In the genomic region with DNA sequence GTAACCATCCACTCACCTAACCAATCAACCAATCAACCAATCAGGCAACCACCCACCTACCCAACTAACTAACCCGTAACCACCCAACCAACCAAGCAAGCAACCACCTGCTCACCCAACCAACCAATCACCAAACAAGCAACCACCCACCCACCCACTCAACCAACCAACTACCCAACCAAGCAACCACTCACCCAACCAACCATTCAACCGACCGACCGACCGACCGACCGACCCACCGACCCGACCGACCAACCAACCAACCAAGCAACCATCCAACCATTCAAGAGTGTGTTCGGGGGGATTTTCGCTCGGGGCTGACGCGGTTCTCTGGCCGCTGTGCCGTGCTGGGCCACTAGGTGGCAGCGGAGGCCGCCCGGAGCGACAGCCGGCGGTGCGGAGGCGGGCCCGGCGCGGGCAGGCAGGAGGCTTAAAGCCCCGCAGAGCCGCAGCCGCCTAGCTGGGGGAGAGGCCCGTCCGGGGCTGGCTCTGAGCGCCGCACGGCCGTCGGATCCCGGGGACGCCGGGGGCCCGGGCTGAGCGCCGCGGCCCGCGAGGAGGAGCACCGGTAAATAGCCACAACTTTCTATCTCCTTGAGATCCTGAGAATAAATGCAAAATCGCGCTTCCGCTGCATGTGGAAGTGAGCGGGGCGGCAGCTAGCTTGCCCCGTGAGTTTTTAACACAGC, we compare ENCODE assay signal across 8 cellular contexts. TPM values are rescaled to one million over a fixed set of nuclear protein-coding genes. Genes with fewer than 3 reads are reported as not detected.
DNase-seq lines count a peak whose midpoint lies in the region; ATAC-seq lines count a peak whose summit lies in the region.

MC5R (plus strand) TSS at position 443 of the 689 bp plus-strand sequence. CDS start 1,617 bp downstream, outside the sequence.

- H3K36me3 Mint-ChIP-seq in naive thymus-derived CD8-positive, alpha-beta T cell: no peaks in the 10 kb centered on the region
- no peaks in the 10 kb centered on the region for H3K36me3 Mint-ChIP-seq in stimulated activated effector memory CD8-positive, alpha-beta T cell treated with anti-CD3 and anti-CD28 coated beads, Interleukin-12 subunit alpha, Interleukin-12 subunit beta, amount 100 ng/mL, for 72 hours

- H3K27me3 Mint-ChIP-seq in naive thymus-derived CD8-positive, alpha-beta T cell: peaks cover 11 to 47% (median 28%) of the 10 kb centered on the region in 5 donors

- ATAC-seq in GM18861 (IDR thresholded peaks at IDR 0.05; ENCODE audit: unreplicated experiment) (peak; percentile 79), HG03097 (IDR thresholded peaks at IDR 0.05; ENCODE audit: low FRiP score, unreplicated experiment) (peak; percentile 92), esophagus mucosa (peak; percentile 80)
- ATAC-seq in naive thymus-derived CD8-positive, alpha-beta T cell: peak; percentile 95 to 99
- peak; percentile 84 for ATAC-seq in stimulated activated effector memory CD8-positive, alpha-beta T cell treated with anti-CD3 and anti-CD28 coated beads, Interleukin-12 subunit alpha, Interleukin-12 subunit beta, amount 100 ng/mL, for 72 hours

- H3K4me3 Mint-ChIP-seq in naive thymus-derived CD8-positive, alpha-beta T cell: peak within 1 kb of the TSS in 9 of 10 donors; percentile 45 to 75 (median 67)
- H3K4me3 Mint-ChIP-seq in stimulated activated effector memory CD8-positive, alpha-beta T cell treated with anti-CD3 and anti-CD28 coated beads, Interleukin-12 subunit alpha, Interleukin-12 subunit beta, amount 100 ng/mL, for 72 hours: peak within 1 kb of the TSS; percentile 7

- DNase-seq in AG08396 (ENCODE audit: low spot score) (peak; percentile 92), NOMO-1 (lab: John Stamatoyannopoulos, UW; ENCODE audit: unreplicated experiment in 2 of 2) (peak; percentile 41 to 46), activated T-cell treated with anti-CD3 and anti-CD28 coated beads for 1 hour (ENCODE audit: low read depth) (peak; percentile 63)
- peak; percentile 57 to 80 (median 73) for DNase-seq in naive thymus-derived CD8-positive, alpha-beta T cell
- peak; percentile 81 to 90 for DNase-seq in stimulated activated effector memory CD8-positive, alpha-beta T cell treated with anti-CD3 and anti-CD28 coated beads, Interleukin-12 subunit alpha, Interleukin-12 subunit beta, amount 100 ng/mL, for 72 hours (ENCODE audit: low spot score in 2 of 2)

- H3K27ac Mint-ChIP-seq in naive thymus-derived CD8-positive, alpha-beta T cell: no peak within 1 kb of the TSS
- no peak within 1 kb of the TSS for H3K27ac Mint-ChIP-seq in stimulated activated effector memory CD8-positive, alpha-beta T cell treated with anti-CD3 and anti-CD28 coated beads, Interleukin-12 subunit alpha, Interleukin-12 subunit beta, amount 100 ng/mL, for 72 hours

- POLR2A ChIA-PET in naive thymus-derived CD8-positive, alpha-beta T cell (lab: Charles Lee): no interaction called here

- peaks cover 2 to 7% (median 2%) of the 10 kb centered on the region in 4 donors for H3K4me1 Mint-ChIP-seq in naive thymus-derived CD8-positive, alpha-beta T cell
- no peaks in the 10 kb centered on the region for H3K4me1 Mint-ChIP-seq in stimulated activated effector memory CD8-positive, alpha-beta T cell treated with anti-CD3 and anti-CD28 coated beads, Interleukin-12 subunit alpha, Interleukin-12 subunit beta, amount 100 ng/mL, for 72 hours

- no peaks in the 10 kb centered on the region for H3K9me3 Mint-ChIP-seq in naive thymus-derived CD8-positive, alpha-beta T cell
- no peaks in the 10 kb centered on the region for H3K9me3 Mint-ChIP-seq in stimulated activated effector memory CD8-positive, alpha-beta T cell treated with anti-CD3 and anti-CD28 coated beads, Interleukin-12 subunit alpha, Interleukin-12 subunit beta, amount 100 ng/mL, for 72 hours

RNA-seq across cellular contexts. Expression of gene MC5R, which starts in this region (rescaled TPM):
- total RNA-seq in esophagus mucosa: 0.28 TPM
- total RNA-seq in naive thymus-derived CD8-positive, alpha-beta T cell: not detected
- not detected for polyA plus RNA-seq in naive thymus-derived CD8-positive, alpha-beta T cell

Comparison
In these comparisons a context has a peak if more than half of its experiments do, and no peak if none do; other contexts are left out.
1. Peak in every context shown above with its lines: DNase-seq and ATAC-seq.
2. Peak in ATAC-seq in esophagus mucosa; RNA of the gene not detected or under 1 TPM.
3. Peak in DNase-seq and ATAC-seq in naive thymus-derived CD8-positive, alpha-beta T cell; RNA of the gene not detected or under 1 TPM.